Comparison of ENCODE assay signal across 20 cellular contexts in genomic region chr7:47314248-47314647, GRCh38.
A peak's percentile ranks its signal among the peaks of the same experiment; 100 is the strongest.
DNase-seq lines count a peak whose midpoint lies in the region; ATAC-seq and TF ChIP-seq lines count a peak whose summit lies in the region.
"Had no signal": no experiment of that assay in that cellular context is flagged by ENCODE, and none has a peak within 500 bp of the region (broad histone marks: within the 10 kb centered on the region; RNA-seq: fewer than 3 reads in every experiment).

No MANE protein-coding gene starts in this region.

- ATAC-seq in GM21825 (IDR thresholded peaks at IDR 0.05; ENCODE audit: unreplicated experiment) (no peak), GM21529 (IDR thresholded peaks at IDR 0.05; ENCODE audit: unreplicated experiment) (no peak)
- ATAC-seq: K562 had no signal

- TF ChIP-seq POLR2A in spleen (IDR thresholded peaks at IDR 0.05), result no peak

- TF ChIP-seq CTCF in HFFc6 (IDR thresholded peaks at IDR 0.05), result no peak
- TF ChIP-seq CTCF in ascending aorta (IDR thresholded peaks at IDR 0.05), result no peak
- no peak for TF ChIP-seq CTCF in mesothelial cell of epicardium (IDR thresholded peaks at IDR 0.05; ENCODE audit: unreplicated experiment)
- no peak for TF ChIP-seq CTCF in spleen (IDR thresholded peaks at IDR 0.05 in 8 of 11, conservative IDR thresholded peaks at IDR 0.05 in 3 of 11)
- TF ChIP-seq CTCF in colonic mucosa (IDR thresholded peaks at IDR 0.05), result no peak

- peaks cover 4% of the 10 kb centered on the region; the same call in 1 of the 2 replicates for H3K9me3 Mint-ChIP-seq in HFFc6
- peaks cover 10% of the 10 kb centered on the region for H3K9me3 Mint-ChIP-seq in mesothelial cell of epicardium
- H3K9me3 Mint-ChIP-seq: dendritic cell treated with granulocyte-macrophage colony-stimulating factor and Interleukin-4, amounts not matched to agents 40 ng/mL and 50 ng/mL, for 4 days had no signal

- H3K9ac ChIP-seq in colonic mucosa (ENCODE audit: low read depth in 2 of 2, low read length in 2 of 2), result no peak overlapping the region

- H3K9me3 ChIP-seq in ascending aorta (no peaks in the 10 kb centered on the region), spleen (peaks cover 0 to 13% (median 0%) of the 10 kb centered on the region in 8 donors), colonic mucosa (no peaks in the 10 kb centered on the region)
- H3K9me3 ChIP-seq: pancreas had no signal

- 81 to 91% (median 84%) methylated on average over 8 of the region's 8 CpGs for whole genome bisulfite sequencing in spleen, 5 donors

- H3K4me1 ChIP-seq in ascending aorta, result peaks cover 5 to 32% of the 10 kb centered on the region in 2 donors
- H3K4me1 ChIP-seq in spleen, result peaks cover 0 to 45% (median 19%) of the 10 kb centered on the region in 6 donors
- no peaks in the 10 kb centered on the region for H3K4me1 ChIP-seq in colonic mucosa

- H3K4me3 Mint-ChIP-seq in HFFc6 (peak overlapping the region; percentile 54), mesothelial cell of epicardium (no peak overlapping the region)
- H3K4me3 Mint-ChIP-seq: activated CD4-positive, alpha-beta memory T cell treated with anti-CD3 and anti-CD28 coated beads, Interleukin-2, amount 10 ng/mL, durations not matched to agents 7 days and 5 days; dendritic cell treated with granulocyte-macrophage colony-stimulating factor and Interleukin-4, amounts not matched to agents 40 ng/mL and 50 ng/mL, for 4 days; immature natural killer cell; stimulated activated naive CD8-positive, alpha-beta T cell treated with anti-CD3 and anti-CD28 coated beads, Interleukin-15, Interleukin-2, amounts not matched to agents 100 ng/mL and 50 ng/mL, for 24 hours had no signal

- peaks cover 2% of the 10 kb centered on the region for H3K27me3 Mint-ChIP-seq in HFFc6 (ENCODE audit: insufficient read depth)
- H3K27me3 Mint-ChIP-seq in mesothelial cell of epicardium (ENCODE audit: low read depth), result no peaks in the 10 kb centered on the region
- H3K27me3 Mint-ChIP-seq: activated CD4-positive, alpha-beta memory T cell treated with anti-CD3 and anti-CD28 coated beads, Interleukin-2, amount 10 ng/mL, durations not matched to agents 7 days and 5 days; dendritic cell treated with granulocyte-macrophage colony-stimulating factor and Interleukin-4, amounts not matched to agents 40 ng/mL and 50 ng/mL, for 4 days had no signal

- intact Hi-C loops in ascending aorta (cut with DNase I) (no loop called here), spleen (cut with DNase I; ENCODE audit: low total_unique reads) (no loop called here), colonic mucosa (cut with DNase I) (no loop called here)

- H3K27me3 ChIP-seq in ascending aorta (no peaks in the 10 kb centered on the region), spleen (replicated peaks in 1 of 7) (no peaks in the 10 kb centered on the region), colonic mucosa (no peaks in the 10 kb centered on the region)
- H3K27me3 ChIP-seq: pancreas had no signal

- no peak for DNase-seq in HFFc6
- DNase-seq in ascending aorta (ENCODE audit: low spot score in 2 of 2), result no peak
- DNase-seq in mesothelial cell of epicardium (ENCODE audit: low spot score in 2 of 2, unreplicated experiment in 2 of 2), result no peak
- DNase-seq in spleen, result no peak
- DNase-seq in amygdala (lab: John Stamatoyannopoulos, UW), result no peak
- DNase-seq in colonic mucosa, result no peak
- DNase-seq: activated CD4-positive, alpha-beta memory T cell treated with anti-CD3 and anti-CD28 coated beads, Interleukin-2, amount 10 ng/mL, durations not matched to agents 7 days and 5 days; EL; immature natural killer cell; MV-4-11; NCI-H2081 treated with DMSO at 0.1 percent for 48 hours; pancreas; PC-9; stimulated activated CD4-positive, alpha-beta T cell treated with anti-CD3 and anti-CD28 coated beads, Interleukin-15, amount 100 ng/mL, for 24 hours had no signal

- peak overlapping the region; percentile 76 to 87 for H3K27ac ChIP-seq in ascending aorta
- peak overlapping the region in 6 of 8 donors; percentile 15 to 74 (median 58) for H3K27ac ChIP-seq in spleen
- H3K27ac ChIP-seq in colonic mucosa, result no peak overlapping the region
- H3K27ac ChIP-seq: epithelial cell of prostate, PC-9 had no signal

- H3K36me3 Mint-ChIP-seq in HFFc6 (ENCODE audit: low read depth) (peaks cover 57% of the 10 kb centered on the region), mesothelial cell of epicardium (peaks cover 65% of the 10 kb centered on the region)
- H3K36me3 Mint-ChIP-seq: immature natural killer cell had no signal

- H3K27ac Mint-ChIP-seq in HFFc6 (peak overlapping the region; percentile 31; the same call in 1 of the 2 replicates), mesothelial cell of epicardium (peak overlapping the region; percentile 73)
- H3K27ac Mint-ChIP-seq: activated CD4-positive, alpha-beta memory T cell treated with anti-CD3 and anti-CD28 coated beads, Interleukin-2, amount 10 ng/mL, durations not matched to agents 7 days and 5 days; dendritic cell treated with granulocyte-macrophage colony-stimulating factor and Interleukin-4, amounts not matched to agents 40 ng/mL and 50 ng/mL, for 4 days; immature natural killer cell; stimulated activated naive CD8-positive, alpha-beta T cell treated with anti-CD3 and anti-CD28 coated beads, Interleukin-15, Interleukin-2, amounts not matched to agents 100 ng/mL and 50 ng/mL, for 24 hours had no signal

- H3K4me3 ChIP-seq in ascending aorta, result no peak overlapping the region
- no peak overlapping the region for H3K4me3 ChIP-seq in spleen
- no peak overlapping the region for H3K4me3 ChIP-seq in colonic mucosa
- H3K4me3 ChIP-seq: K562, pancreas, PC-9 had no signal

- H3K36me3 ChIP-seq in ascending aorta, result peaks cover 0 to 6% of the 10 kb centered on the region in 2 donors
- H3K36me3 ChIP-seq in spleen, result peaks cover 0 to 70% (median 9%) of the 10 kb centered on the region in 6 donors
- H3K36me3 ChIP-seq in colonic mucosa, result no peaks in the 10 kb centered on the region

- peaks cover 31% of the 10 kb centered on the region for H3K4me1 Mint-ChIP-seq in HFFc6 (ENCODE audit: low read depth)
- peaks cover 8% of the 10 kb centered on the region for H3K4me1 Mint-ChIP-seq in mesothelial cell of epicardium
- H3K4me1 Mint-ChIP-seq: activated CD4-positive, alpha-beta memory T cell treated with anti-CD3 and anti-CD28 coated beads, Interleukin-2, amount 10 ng/mL, durations not matched to agents 7 days and 5 days; immature natural killer cell had no signal
